Comparison of ENCODE assay signal across 8 cellular contexts in the genomic region with DNA sequence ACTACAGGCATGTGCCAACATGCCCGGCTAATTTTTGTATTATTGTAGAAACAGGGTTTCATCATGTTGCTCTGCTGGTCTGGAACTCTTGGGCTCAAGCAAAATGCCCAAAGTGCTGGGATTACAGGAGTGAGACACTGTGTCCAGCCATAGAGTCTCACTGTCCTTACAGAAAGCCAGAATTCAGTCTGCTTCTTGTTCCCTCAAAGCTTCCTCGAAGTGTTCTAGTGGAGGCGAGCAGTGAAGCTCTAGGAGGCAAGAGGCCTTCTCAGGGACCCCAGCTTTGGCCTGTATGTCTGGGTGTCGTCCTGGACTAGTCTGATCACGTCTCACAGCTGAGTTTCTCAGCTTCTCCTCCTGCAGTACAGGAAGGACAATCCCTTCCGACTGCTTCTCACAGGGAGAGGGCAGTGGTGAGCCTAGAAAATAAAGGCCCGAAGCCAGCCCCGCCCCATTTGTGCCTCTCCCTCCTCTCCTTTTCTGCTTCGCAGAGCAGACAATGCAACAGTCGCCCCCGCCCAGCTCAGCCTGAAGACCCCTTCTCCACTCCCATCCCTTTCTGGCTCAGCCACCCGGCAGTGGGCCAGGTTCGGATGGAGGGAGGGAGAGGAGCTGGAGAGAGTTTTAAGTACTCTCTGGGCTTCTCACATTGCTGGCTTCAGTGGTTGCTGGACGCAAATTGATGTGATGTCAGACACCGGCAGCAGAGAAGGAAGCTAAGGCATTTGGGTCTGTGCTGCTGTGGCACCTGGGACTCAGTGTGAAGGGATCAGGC. TPM values are rescaled to one million over a fixed set of nuclear protein-coding genes. Genes with fewer than 3 reads are reported as not detected.
DNase-seq lines count a peak whose midpoint lies in the region; ATAC-seq and TF ChIP-seq lines count a peak whose summit lies in the region.

No MANE protein-coding gene starts in this region.

- H3K27ac Mint-ChIP-seq in CD8-positive, alpha-beta T cell, result peak overlapping the region; percentile 37
- H3K27ac Mint-ChIP-seq in activated naive CD4-positive, alpha-beta T cell treated with anti-CD3 and anti-CD28 coated beads, Interleukin-2, amount 10 ng/mL, durations not matched to agents 7 days and 5 days, result peak overlapping the region; percentile 81

- ATAC-seq in CD8-positive, alpha-beta T cell, result peak; percentile 86
- ATAC-seq in GM21515 (IDR thresholded peaks at IDR 0.05; ENCODE audit: unreplicated experiment), result peak; percentile 83

- TF ChIP-seq CTCF in CD8-positive, alpha-beta T cell (IDR thresholded peaks at IDR 0.05), result no peak
- peak; percentile 34 to 58 (median 52) for TF ChIP-seq CTCF in uterus (IDR thresholded peaks at IDR 0.05)

- H3K4me3 ChIP-seq in CD8-positive, alpha-beta T cell (ENCODE audit: low read depth, low read length), result no peak overlapping the region
- H3K4me3 ChIP-seq in uterus, result peak overlapping the region in 1 of 2 donors; percentile 32

- no peaks in the 10 kb centered on the region for H3K27me3 Mint-ChIP-seq in CD8-positive, alpha-beta T cell (ENCODE audit: low read depth)
- H3K27me3 Mint-ChIP-seq in activated naive CD4-positive, alpha-beta T cell treated with anti-CD3 and anti-CD28 coated beads, Interleukin-2, amount 10 ng/mL, durations not matched to agents 7 days and 5 days, result no peaks in the 10 kb centered on the region

- intact Hi-C loops in CD8-positive, alpha-beta T cell (cut with DNase I, micrococcal nuclease), result loop anchor here in 1 of 2 experiments (5.0 kb wide), 1 partner anchor 40 kb away; a partner anchor contains a TSS
- intact Hi-C loops in uterus (cut with DNase I; ENCODE audit: low total_unique reads), result no loop called here

- peaks cover 23% of the 10 kb centered on the region for H3K4me1 Mint-ChIP-seq in CD8-positive, alpha-beta T cell (ENCODE audit: low read depth)
- peaks cover 31% of the 10 kb centered on the region for H3K4me1 Mint-ChIP-seq in activated naive CD4-positive, alpha-beta T cell treated with anti-CD3 and anti-CD28 coated beads, Interleukin-2, amount 10 ng/mL, durations not matched to agents 7 days and 5 days

- peaks cover 25% of the 10 kb centered on the region for H3K4me1 ChIP-seq in CD8-positive, alpha-beta T cell (ENCODE audit: insufficient read depth, low read length)
- H3K4me1 ChIP-seq in uterus, result no peaks in the 10 kb centered on the region

- H3K36me3 ChIP-seq in CD8-positive, alpha-beta T cell (ENCODE audit: insufficient read depth, low read length), result no peaks in the 10 kb centered on the region
- no peaks in the 10 kb centered on the region for H3K36me3 ChIP-seq in uterus

- peak in 5 of 7 experiments; percentile 39 to 68 (median 56) for DNase-seq in CD8-positive, alpha-beta T cell
- peak; percentile 85 for DNase-seq in M059J (ENCODE audit: low read depth)
- peak; percentile 53 to 59 for DNase-seq in SHP77 (lab: John Stamatoyannopoulos, UW)
- DNase-seq in activated naive CD4-positive, alpha-beta T cell treated with anti-CD3 and anti-CD28 coated beads, Interleukin-2, amount 10 ng/mL, durations not matched to agents 7 days and 5 days, result peak; percentile 79
- peak; percentile 83 for DNase-seq in globus pallidus (ENCODE audit: low spot score)
- peak; percentile 61 for DNase-seq in occipital lobe (lab: John Stamatoyannopoulos, UW)
- DNase-seq in uterus, result peak; percentile 82 to 84

- no peaks in the 10 kb centered on the region for H3K9me3 ChIP-seq in CD8-positive, alpha-beta T cell (ENCODE audit: low read length)
- H3K9me3 ChIP-seq in uterus, result no peaks in the 10 kb centered on the region

- no peaks in the 10 kb centered on the region for H3K9me3 Mint-ChIP-seq in CD8-positive, alpha-beta T cell
- H3K9me3 Mint-ChIP-seq in activated naive CD4-positive, alpha-beta T cell treated with anti-CD3 and anti-CD28 coated beads, Interleukin-2, amount 10 ng/mL, durations not matched to agents 7 days and 5 days, result no peaks in the 10 kb centered on the region

- CTCF ChIA-PET in CD8-positive, alpha-beta T cell (lab: Charles Lee), result interaction anchor here (0.7 to 1.6 kb wide), 5 partner anchors 8 to 200 kb away, joined by 3 to 5 read pairs (median 3); no protein-coding TSS in a partner anchor
- CTCF ChIA-PET in activated naive CD4-positive, alpha-beta T cell treated with anti-CD3 and anti-CD28 coated beads, Interleukin-2, amount 10 ng/mL, durations not matched to agents 7 days and 5 days (lab: Charles Lee), result interaction anchor here (0.7 to 1.6 kb wide), 10 partner anchors 8 to 154 kb away, joined by 3 to 8 read pairs (median 4); a partner anchor contains a TSS

- TF ChIP-seq POLR2A in uterus (IDR thresholded peaks at IDR 0.05), result peak in 1 of 2 donors; percentile 14

- H3K27me3 ChIP-seq in CD8-positive, alpha-beta T cell (ENCODE audit: insufficient read depth, low read length), result no peaks in the 10 kb centered on the region
- no peaks in the 10 kb centered on the region for H3K27me3 ChIP-seq in uterus

- POLR2A ChIA-PET in CD8-positive, alpha-beta T cell (lab: Charles Lee), result interaction anchor here (0.6 to 2.7 kb wide), 7 partner anchors 11 to 156 kb away, joined by 3 to 10 read pairs (median 3); a partner anchor contains a TSS

- H3K36me3 Mint-ChIP-seq in CD8-positive, alpha-beta T cell, result peaks cover 8% of the 10 kb centered on the region
- H3K36me3 Mint-ChIP-seq in activated naive CD4-positive, alpha-beta T cell treated with anti-CD3 and anti-CD28 coated beads, Interleukin-2, amount 10 ng/mL, durations not matched to agents 7 days and 5 days, result peaks cover 3% of the 10 kb centered on the region

- peak overlapping the region; percentile 3 for H3K4me3 Mint-ChIP-seq in CD8-positive, alpha-beta T cell
- peak overlapping the region; percentile 3 for H3K4me3 Mint-ChIP-seq in activated naive CD4-positive, alpha-beta T cell treated with anti-CD3 and anti-CD28 coated beads, Interleukin-2, amount 10 ng/mL, durations not matched to agents 7 days and 5 days

- no peak overlapping the region for H3K27ac ChIP-seq in CD8-positive, alpha-beta T cell (ENCODE audit: low read depth, low read length)
- H3K27ac ChIP-seq in uterus, result peak overlapping the region; percentile 75 to 80

RNA-seq across cellular contexts. Expression of a gene that starts 11.1 kb away (rescaled TPM):
- 10 to 100 TPM; 37.7 to 41.7 TPM for total RNA-seq in CD8-positive, alpha-beta T cell
- 53.2 and 72.8 TPM in 2 replicates for total RNA-seq in M059J (2014; rRNA removed; shearing (Covaris generic))
- total RNA-seq in occipital lobe (8.1 TPM), uterus (10 to 100 TPM in 2 of 4 donors, 1 to 10 TPM in 2; 5.1 to 55.9 (median 15.4) TPM)

RNA-seq across cellular contexts. Expression of a gene that starts 19.6 kb away (rescaled TPM):
- 10 to 100 TPM; 27.5 to 31.5 TPM for total RNA-seq in CD8-positive, alpha-beta T cell
- total RNA-seq in M059J (2014; rRNA removed; shearing (Covaris generic)), result 157 and 205 TPM in 2 replicates
- total RNA-seq in occipital lobe, result 17.3 TPM
- 10 to 100 TPM; 15.5 to 69.6 (median 23.8) TPM for total RNA-seq in uterus

RNA-seq across cellular contexts. Expression of a gene that starts 20.3 kb away (rescaled TPM):
- 10 to 100 TPM; 34.7 to 37.4 TPM for total RNA-seq in CD8-positive, alpha-beta T cell
- total RNA-seq in M059J (2014; rRNA removed; shearing (Covaris generic)), result 52.4 and 70.5 TPM in 2 replicates
- total RNA-seq in occipital lobe (5.5 TPM), uterus (10 to 100 TPM in 3 of 4 donors, 1 to 10 TPM in 1; 2.6 to 30.0 (median 18.3) TPM)

RNA-seq across cellular contexts. Expression of a gene that starts 36.7 kb away (rescaled TPM):
- total RNA-seq in CD8-positive, alpha-beta T cell, result 10 to 100 TPM; 22.3 to 23.0 TPM
- total RNA-seq in M059J (2014; rRNA removed; shearing (Covaris generic)), result 65.4 and 80.7 TPM in 2 replicates
- total RNA-seq in occipital lobe (3.4 TPM), uterus (10 to 100 TPM in 3 of 4 donors, 1 to 10 TPM in 1; 9.1 to 62.8 (median 32.7) TPM)

RNA-seq across cellular contexts. Expression of a gene that starts 40.7 kb away (rescaled TPM):
- total RNA-seq in CD8-positive, alpha-beta T cell, result 1 to 10 TPM; 3.1 to 6.4 TPM
- 74.0 and 101 TPM in 2 replicates for total RNA-seq in M059J (2014; rRNA removed; shearing (Covaris generic))
- total RNA-seq in occipital lobe, result 33.7 TPM
- total RNA-seq in uterus, result 10 to 100 TPM; 14.7 to 36.3 (median 29.5) TPM
